In genomic region chr2:231400668-231401054, GRCh38 we compare ENCODE assay signal across 11 cellular contexts. TPM values are rescaled to one million over a fixed set of nuclear protein-coding genes. Genes with fewer than 3 reads are reported as not detected.
DNase-seq lines count a peak whose midpoint lies in the region; TF ChIP-seq lines count a peak whose summit lies in the region.
"Not testable (repeated sequence)": the region's sequence is repeated elsewhere in the genome, so short reads cannot be mapped to it uniquely, and the experiment has no call there.
"Had no signal": no experiment of that assay in that cellular context is flagged by ENCODE, and none has a peak within 500 bp of the region (broad histone marks: within the 10 kb centered on the region; RNA-seq: fewer than 3 reads in every experiment).

No MANE protein-coding gene starts in this region.

- not testable (repeated sequence) for H3K4me3 Mint-ChIP-seq in endodermal cell, neural crest cell

- H3K27me3 Mint-ChIP-seq in endodermal cell (ENCODE audit: insufficient read depth) = not testable (repeated sequence)
- peaks cover 18% of the 10 kb centered on the region for H3K27me3 Mint-ChIP-seq in neural crest cell (ENCODE audit: low read depth)

- H3K27ac Mint-ChIP-seq in endodermal cell = peak overlapping the region; percentile 83
- H3K27ac Mint-ChIP-seq in neural crest cell (ENCODE audit: unreplicated experiment) = not testable (repeated sequence)

- not testable (repeated sequence) for H3K27me3 ChIP-seq in BE2C; HUES64 (ENCODE audit: insufficient read depth, low read length); Peyer's patch; adrenal gland
- peaks cover 11% of the 10 kb centered on the region for H3K27me3 ChIP-seq in endodermal cell (ENCODE audit: control insufficient read depth, insufficient read depth, low read length, poor library complexity, severe bottlenecking)

- not testable (repeated sequence) for H3K9me3 ChIP-seq in BE2C; HUES64 (ENCODE audit: insufficient read depth, low read depth, low read length); Peyer's patch; adrenal gland (replicated peaks in 1 of 3); endodermal cell (ENCODE audit: control insufficient read depth, low read length)

- not testable (repeated sequence) for H3K36me3 Mint-ChIP-seq in endodermal cell (ENCODE audit: low read depth); neural crest cell (ENCODE audit: low read depth)

- not testable (repeated sequence) for TF ChIP-seq POLR2A in Peyer's patch (IDR thresholded peaks at IDR 0.05); adrenal gland (IDR thresholded peaks at IDR 0.05)

- H3K4me1 Mint-ChIP-seq in endodermal cell = peaks cover 48% of the 10 kb centered on the region
- H3K4me1 Mint-ChIP-seq in neural crest cell = not testable (repeated sequence)

- WGBS in HUES64 = 68% methylated on average over 2 of the region's 8 CpGs
- WGBS in adrenal gland, 4 donors = 22 to 34% (median 29%) methylated on average over 8 of the region's 8 CpGs
- WGBS in endodermal cell (ENCODE audit: insufficient coverage in 1 of 2, insufficient read length in 1 of 2), 2 experiments = 57 to 72% methylated on average over 2 to 7 of the region's 8 CpGs

- H3K4me3 ChIP-seq in BE2C (ENCODE audit: low read depth, low read length) = peak overlapping the region; percentile 23; the same call in 1 of the 2 replicates
- H3K4me3 ChIP-seq in HUES64 (ENCODE audit: low read length); adrenal gland; endodermal cell (ENCODE audit: low read length): not testable (repeated sequence)
- peak overlapping the region in 2 of 4 donors; percentile 10 to 14 for H3K4me3 ChIP-seq in Peyer's patch

- H3K4me1 ChIP-seq in BE2C (peaks cover 43% of the 10 kb centered on the region), HUES64 (ENCODE audit: insufficient read depth, low read length) (peaks cover 16% of the 10 kb centered on the region; the same call in 1 of the 2 replicates), Peyer's patch (peaks cover 0 to 38% (median 4%) of the 10 kb centered on the region in 4 donors), adrenal gland (replicated peaks in 1 of 2) (peaks cover 27 to 50% of the 10 kb centered on the region in 2 donors)
- H3K4me1 ChIP-seq in endodermal cell (ENCODE audit: control insufficient read depth, insufficient read depth, low read length) = not testable (repeated sequence)

- TF ChIP-seq CTCF in BE2C (IDR thresholded peaks at IDR 0.05; ENCODE audit: low read depth, low read length) = peak; percentile 20; the same call in 1 of the 2 replicates
- peak in 4 of 6 experiments; percentile 3 to 39 (median 28) for TF ChIP-seq CTCF in Peyer's patch (IDR thresholded peaks at IDR 0.05)
- TF ChIP-seq CTCF in adrenal gland (IDR thresholded peaks at IDR 0.05) = peak in 2 of 6 experiments; percentile 9 to 17
- TF ChIP-seq CTCF in endodermal cell (conservative IDR thresholded peaks at IDR 0.05) = peak; percentile 46
- peak; percentile 29 for TF ChIP-seq CTCF in neural crest cell (conservative IDR thresholded peaks at IDR 0.05)

- H3K36me3 ChIP-seq in BE2C; endodermal cell (ENCODE audit: control insufficient read depth, insufficient read depth, low read length): not testable (repeated sequence)
- H3K36me3 ChIP-seq in HUES64 (ENCODE audit: insufficient read depth, low read length) = peaks cover 17% of the 10 kb centered on the region
- peaks cover 0 to 27% (median 0%) of the 10 kb centered on the region in 3 donors for H3K36me3 ChIP-seq in Peyer's patch
- H3K36me3 ChIP-seq in adrenal gland (replicated peaks in 1 of 2) = peaks cover 0 to 15% of the 10 kb centered on the region in 2 donors

- H3K9ac ChIP-seq in HUES64 (ENCODE audit: low read depth, low read length); endodermal cell (ENCODE audit: extremely low read depth, low read length, poor library complexity, severe bottlenecking): not testable (repeated sequence)

- H3K27ac ChIP-seq in HUES64 (ENCODE audit: low read depth, low read length) (0 out of 2 replicates have a peak overlapping the region, but pooled peaks have one; percentile 28), Peyer's patch (peak overlapping the region in 3 of 4 donors; percentile 17 to 75 (median 51)), adrenal gland (peak overlapping the region in 4 of 5 donors; percentile 75 to 91 (median 88)), temporal lobe (ENCODE audit: low read depth, low read length) (peak overlapping the region; percentile 17)
- H3K27ac ChIP-seq in endodermal cell (ENCODE audit: low read depth, low read length) = not testable (repeated sequence)

- not testable (repeated sequence) for H3K9me3 Mint-ChIP-seq in endodermal cell, neural crest cell

- DNase-seq in BE2C; Peyer's patch; adrenal gland; endodermal cell; neural crest cell (ENCODE audit: low read depth, low spot score): not testable (repeated sequence)
- peak; percentile 33 for DNase-seq in kidney glomerular epithelial cell (lab: John Stamatoyannopoulos, UW)

- intact Hi-C loops in adrenal gland (cut with DNase I) = not testable (repeated sequence)

RNA-seq across cellular contexts. Expression of gene B3GNT7, which starts 5.2 kb away (rescaled TPM):
- polyA plus RNA-seq in BE2C (2012; ENCODE audit: insufficient read depth, insufficient read length, low read depth) = not detected
- polyA plus RNA-seq in HUES64 (2013, experiment 1 of 2) = 45.2 TPM
- 45.4 TPM for polyA plus RNA-seq in HUES64 (2013, experiment 2 of 2)
- total RNA-seq in Peyer's patch (100 to 1,000 TPM in 2 of 4 donors, 10 to 100 TPM in 1, 1 to 10 TPM in 1; 9.9 to 154 (median 90.3) TPM), adrenal gland (10 to 100 TPM; 36.6 to 71.6 (median 50.9) TPM), endodermal cell (10 to 100 TPM; 13.0 to 32.3 TPM), neural crest cell (0.61 and 0.79 TPM in 2 replicates), temporal lobe (0.98 TPM)
- 10 to 100 TPM in 2 of 3 donors, 1 to 10 TPM in 1; 3.1 to 12.6 (median 11.6) TPM for polyA plus RNA-seq in adrenal gland
- 5.7 TPM for polyA plus RNA-seq in endodermal cell (2013, experiment 1 of 2)
- polyA plus RNA-seq in endodermal cell (2013, experiment 2 of 2) = 3.7 TPM
- total RNA-seq: activated CD4-positive, alpha-beta T cell treated with anti-CD3 and anti-CD28 coated beads, Interleukin-2, amount 10 ng/mL, durations not matched to agents 24 days and 14 days; activated T-helper 1 cell treated with anti-CD3 and anti-CD28 coated beads, Interleukin-12 subunit alpha, Interleukin-12 subunit beta, Interleukin-2, Interleukin-4 antibody, amounts not matched to agents 30 ng/mL and 10 ng/mL and 1 ng/mL, durations not matched to agents 14 hours and 24 hours and 36 hours; LHCN-M2 had no signal
